ENCODE assay signal across 21 cellular contexts in the genomic region with DNA sequence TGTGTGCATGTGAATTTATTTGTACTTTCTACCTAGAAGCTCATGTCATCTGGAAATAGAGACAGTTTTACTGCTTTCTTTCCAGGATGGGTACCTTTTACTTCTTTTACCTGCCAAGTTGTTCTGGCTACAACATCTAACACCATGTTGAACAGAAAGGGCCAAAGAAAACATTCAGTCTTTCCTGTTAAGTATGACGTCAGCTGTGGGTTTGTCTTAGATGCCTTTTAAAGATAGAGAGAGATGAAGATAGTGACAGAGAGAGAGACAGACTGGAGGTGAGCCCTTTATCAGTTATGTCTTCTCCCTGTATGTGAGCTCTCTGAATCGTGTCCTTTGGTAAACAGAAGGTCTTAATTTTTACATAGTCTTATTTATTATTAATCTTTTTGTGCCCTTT. TPM values are rescaled to one million over a fixed set of nuclear protein-coding genes. Genes with fewer than 3 reads are reported as not detected.
DNase-seq lines count a peak whose midpoint lies in the region; TF ChIP-seq lines count a peak whose summit lies in the region.
"Had no signal": no experiment of that assay in that cellular context is flagged by ENCODE, and none has a peak within 500 bp of the region (broad histone marks: within the 10 kb centered on the region; RNA-seq: fewer than 3 reads in every experiment).

No MANE protein-coding gene starts in this region.

- H3K27me3 ChIP-seq in hepatocyte, result no peaks in the 10 kb centered on the region
- peaks cover 23% of the 10 kb centered on the region for H3K27me3 ChIP-seq in adrenal gland
- H3K27me3 ChIP-seq: SJSA1 had no signal

- no peak overlapping the region for H3K27ac Mint-ChIP-seq in T-helper 2 cell treated with Interferon-gamma antibody and Interleukin-4, amounts not matched to agents 5 μg/mL and 100 μg/mL, for 36 hours
- peak overlapping the region; percentile 30 for H3K27ac Mint-ChIP-seq in type B pancreatic cell
- H3K27ac Mint-ChIP-seq: GM23338 had no signal

- no peak for TF ChIP-seq POLR2A in adrenal gland (IDR thresholded peaks at IDR 0.05)

- no peaks in the 10 kb centered on the region for H3K9me2 ChIP-seq in hepatocyte (replicated peaks; ENCODE audit: insufficient read depth)

- H3K36me3 ChIP-seq in HEK293 (ENCODE audit: control insufficient read depth in 2 of 2, insufficient read depth in 1 of 2, low read length in 2 of 2) (no peaks in the 10 kb centered on the region), hepatocyte (replicated peaks; ENCODE audit: insufficient read depth, low read depth) (no peaks in the 10 kb centered on the region), adrenal gland (replicated peaks in 1 of 2) (no peaks in the 10 kb centered on the region)
- H3K36me3 ChIP-seq: BE2C, HAP-1, SJSA1 had no signal

- no peak overlapping the region for H2AFZ ChIP-seq in hepatocyte
- H2AFZ ChIP-seq: GM23338 had no signal

- no peak for TF ChIP-seq CTCF in HEK293 (tag by site-specific recombination; IDR thresholded peaks at IDR 0.05)
- TF ChIP-seq CTCF in hepatocyte (IDR thresholded peaks at IDR 0.05; ENCODE audit: poor library complexity), result no peak
- no peak for TF ChIP-seq CTCF in type B pancreatic cell (conservative IDR thresholded peaks at IDR 0.05)
- TF ChIP-seq CTCF in adrenal gland (IDR thresholded peaks at IDR 0.05), result no peak

- intact Hi-C loops in adrenal gland (cut with DNase I), result no loop called here

- POLR2A ChIA-PET in HEK293 (lab: Yijun Ruan, JAX), result no interaction called here

- WGBS in hepatocyte (ENCODE audit: low lambda C conversion rate, missing lambda C conversion rate), result 31% methylated on average over 2 of the region's 2 CpGs
- WGBS in adrenal gland, 4 donors, result 35 to 44% (median 38%) methylated on average over 2 of the region's 2 CpGs

- H3K4me3 Mint-ChIP-seq in T-helper 2 cell treated with Interferon-gamma antibody and Interleukin-4, amounts not matched to agents 5 μg/mL and 100 μg/mL, for 36 hours, result peak overlapping the region; percentile 7
- no peak overlapping the region for H3K4me3 Mint-ChIP-seq in type B pancreatic cell
- H3K4me3 Mint-ChIP-seq: GM23338 had no signal

- no peak overlapping the region for H3K4me2 ChIP-seq in hepatocyte
- H3K4me2 ChIP-seq: GM23338, KMS-11 had no signal

- H3K9me3 ChIP-seq in HEK293 (ENCODE audit: control insufficient read depth, insufficient read depth, low read depth, low read length), result no peaks in the 10 kb centered on the region; the same call in 1 of the 2 replicates
- no peaks in the 10 kb centered on the region for H3K9me3 ChIP-seq in hepatocyte (ENCODE audit: low read depth)
- no peaks in the 10 kb centered on the region for H3K9me3 ChIP-seq in adrenal gland (replicated peaks in 1 of 3)
- H3K9me3 ChIP-seq: BE2C, SJSA1 had no signal

- CTCF ChIA-PET in HEK293 (lab: Yijun Ruan, JAX), result interaction anchor here (0.9 kb wide), 1 partner anchor 469 kb away, joined by 3 read pairs; no protein-coding TSS in a partner anchor

- H3K4me1 Mint-ChIP-seq in T-helper 2 cell treated with Interferon-gamma antibody and Interleukin-4, amounts not matched to agents 5 μg/mL and 100 μg/mL, for 36 hours (ENCODE audit: low read depth), result peaks cover 11% of the 10 kb centered on the region
- H3K4me1 Mint-ChIP-seq in type B pancreatic cell (ENCODE audit: unreplicated experiment), result peaks cover 46% of the 10 kb centered on the region

- peaks cover 7% of the 10 kb centered on the region; the same call in 1 of the 2 replicates for H3K4me1 ChIP-seq in HEK293 (ENCODE audit: control insufficient read depth, insufficient read depth, low read length)
- H3K4me1 ChIP-seq in hepatocyte (ENCODE audit: insufficient read depth), result peaks cover 17% of the 10 kb centered on the region
- H3K4me1 ChIP-seq in adrenal gland (replicated peaks in 1 of 2), result no peaks in the 10 kb centered on the region
- H3K4me1 ChIP-seq: BE2C, HAP-1, SJSA1 had no signal

- peaks cover 7% of the 10 kb centered on the region for H3K9me3 Mint-ChIP-seq in T-helper 2 cell treated with Interferon-gamma antibody and Interleukin-4, amounts not matched to agents 5 μg/mL and 100 μg/mL, for 36 hours
- H3K9me3 Mint-ChIP-seq in type B pancreatic cell, result peaks cover 7% of the 10 kb centered on the region

- no peaks in the 10 kb centered on the region for H3K36me3 Mint-ChIP-seq in T-helper 2 cell treated with Interferon-gamma antibody and Interleukin-4, amounts not matched to agents 5 μg/mL and 100 μg/mL, for 36 hours (ENCODE audit: low read depth)
- H3K36me3 Mint-ChIP-seq in type B pancreatic cell, result peaks cover 9% of the 10 kb centered on the region

- no peaks in the 10 kb centered on the region for H3K79me2 ChIP-seq in hepatocyte

- H3K4me3 ChIP-seq in HEK293 (ENCODE audit: low read depth, low read length) (no peak overlapping the region), hepatocyte (no peak overlapping the region), adrenal gland (no peak overlapping the region)
- H3K4me3 ChIP-seq: GM23338, HAP-1, SJSA1 had no signal

- DNase-seq in T-helper 2 cell treated with Interferon-gamma antibody and Interleukin-4, amounts not matched to agents 5 μg/mL and 100 μg/mL, for 36 hours (ENCODE audit: low spot score), result no peak
- no peak for DNase-seq in hepatocyte (ENCODE audit: low spot score)
- DNase-seq in type B pancreatic cell (ENCODE audit: extremely low spot score, unreplicated experiment), result no peak
- DNase-seq in stimulated activated CD4-positive, alpha-beta T cell treated with anti-CD3 and anti-CD28 coated beads, Interleukin-15, amount 100 ng/mL, for 24 hours, result no peak
- no peak for DNase-seq in adrenal gland
- DNase-seq in foreskin melanocyte, result no peak
- DNase-seq: BE2C, DND-41, NCI-H1694, NCI-H2081 treated with DMSO at 0.1 percent for 48 hours, NCI-H2171 treated with DMSO at 0.1 percent for 48 hours, NCI-H446, NCI-H526 had no signal

- no peaks in the 10 kb centered on the region for H4K20me1 ChIP-seq in hepatocyte (ENCODE audit: insufficient read depth, poor library complexity, severe bottlenecking)

- peaks cover 44% of the 10 kb centered on the region for H3K27me3 Mint-ChIP-seq in T-helper 2 cell treated with Interferon-gamma antibody and Interleukin-4, amounts not matched to agents 5 μg/mL and 100 μg/mL, for 36 hours (ENCODE audit: low read depth)
- peaks cover 16% of the 10 kb centered on the region for H3K27me3 Mint-ChIP-seq in type B pancreatic cell

- H3K27ac ChIP-seq in HEK293 (ENCODE audit: extremely low read depth, low read depth, low read length) (no peak overlapping the region), hepatocyte (peak overlapping the region; percentile 17), adrenal gland (no peak overlapping the region)
- H3K27ac ChIP-seq: HL-60, KMS-11, SJSA1 had no signal

TF ChIP-seq in HEK293, 187 proteins besides CTCF, POLR2A, EP300 and RAD21:
- TF ChIP-seq, protein P1, sequence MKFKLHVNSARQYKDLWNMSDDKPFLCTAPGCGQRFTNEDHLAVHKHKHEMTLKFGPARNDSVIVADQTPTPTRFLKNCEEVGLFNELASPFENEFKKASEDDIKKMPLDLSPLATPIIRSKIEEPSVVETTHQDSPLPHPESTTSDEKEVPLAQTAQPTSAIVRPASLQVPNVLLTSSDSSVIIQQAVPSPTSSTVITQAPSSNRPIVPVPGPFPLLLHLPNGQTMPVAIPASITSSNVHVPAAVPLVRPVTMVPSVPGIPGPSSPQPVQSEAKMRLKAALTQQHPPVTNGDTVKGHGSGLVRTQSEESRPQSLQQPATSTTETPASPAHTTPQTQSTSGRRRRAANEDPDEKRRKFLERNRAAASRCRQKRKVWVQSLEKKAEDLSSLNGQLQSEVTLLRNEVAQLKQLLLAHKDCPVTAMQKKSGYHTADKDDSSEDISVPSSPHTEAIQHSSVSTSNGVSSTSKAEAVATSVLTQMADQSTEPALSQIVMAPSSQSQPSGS (tag by site-specific recombination; IDR thresholded peaks at IDR 0.05; ENCODE audit: low read depth), result peak; percentile 93
- TF ChIP-seq, protein P2, sequence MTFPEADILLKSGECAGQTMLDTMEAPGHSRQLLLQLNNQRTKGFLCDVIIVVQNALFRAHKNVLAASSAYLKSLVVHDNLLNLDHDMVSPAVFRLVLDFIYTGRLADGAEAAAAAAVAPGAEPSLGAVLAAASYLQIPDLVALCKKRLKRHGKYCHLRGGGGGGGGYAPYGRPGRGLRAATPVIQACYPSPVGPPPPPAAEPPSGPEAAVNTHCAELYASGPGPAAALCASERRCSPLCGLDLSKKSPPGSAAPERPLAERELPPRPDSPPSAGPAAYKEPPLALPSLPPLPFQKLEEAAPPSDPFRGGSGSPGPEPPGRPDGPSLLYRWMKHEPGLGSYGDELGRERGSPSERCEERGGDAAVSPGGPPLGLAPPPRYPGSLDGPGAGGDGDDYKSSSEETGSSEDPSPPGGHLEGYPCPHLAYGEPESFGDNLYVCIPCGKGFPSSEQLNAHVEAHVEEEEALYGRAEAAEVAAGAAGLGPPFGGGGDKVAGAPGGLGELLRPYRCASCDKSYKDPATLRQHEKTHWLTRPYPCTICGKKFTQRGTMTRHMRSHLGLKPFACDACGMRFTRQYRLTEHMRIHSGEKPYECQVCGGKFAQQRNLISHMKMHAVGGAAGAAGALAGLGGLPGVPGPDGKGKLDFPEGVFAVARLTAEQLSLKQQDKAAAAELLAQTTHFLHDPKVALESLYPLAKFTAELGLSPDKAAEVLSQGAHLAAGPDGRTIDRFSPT (tag by site-specific recombination; IDR thresholded peaks at IDR 0.05), result no peak
- TF ChIP-seq ZXDB (tag by site-specific recombination; IDR thresholded peaks at IDR 0.05) (0 out of 2 replicates have a peak, but pooled peaks have one; percentile 22), ZBTB1 (tag by site-specific recombination; IDR thresholded peaks at IDR 0.05) (no peak), ZNF596 (tag by site-specific recombination; IDR thresholded peaks at IDR 0.05) (no peak), ZNF629 (tag by site-specific recombination; IDR thresholded peaks at IDR 0.05) (peak; percentile 58; the same call in 1 of the 2 replicates)

RNA-seq across cellular contexts. Expression of a gene that starts 3.4 kb away (rescaled TPM):
- 8.2 and 9.2 TPM in 2 replicates for total RNA-seq in hepatocyte
- polyA plus RNA-seq in hepatocyte, result 7.4 and 8.8 TPM in 2 replicates
- total RNA-seq in type B pancreatic cell (ENCODE audit: low replicate concordance), result 7.6 and 17.4 TPM in 2 replicates
- 10 to 100 TPM in 1 of 8 donors, 1 to 10 TPM in 6, under 1 TPM in 1; 0.95 to 11.2 (median 2.8) TPM for total RNA-seq in adrenal gland
- 1 to 10 TPM in 2 of 3 donors, under 1 TPM in 1; 0.05 to 4.1 (median 3.7) TPM for polyA plus RNA-seq in adrenal gland
- total RNA-seq: G401, HT-29, SJSA1 had no signal
